21 cellular contexts compared by ENCODE assay signal in the genomic region with DNA sequence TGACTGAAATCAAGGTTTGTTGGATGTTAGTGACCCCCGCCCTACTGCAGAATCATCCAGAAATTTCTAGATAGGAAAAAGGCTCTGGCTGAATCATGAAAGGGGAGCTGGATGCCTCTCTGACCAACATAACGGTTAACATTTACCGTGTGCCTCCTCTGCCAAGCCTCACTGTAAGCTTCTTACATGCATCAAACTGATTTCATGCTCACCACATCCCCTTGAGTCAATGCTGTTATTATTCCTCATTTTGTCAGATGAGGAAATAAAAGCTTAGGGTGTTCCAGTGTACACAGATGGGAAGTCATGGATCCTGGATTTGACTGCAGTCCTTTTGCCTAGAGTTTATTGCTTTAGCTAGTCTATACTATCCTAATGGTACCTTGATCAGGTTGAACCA. TPM values are rescaled to one million over a fixed set of nuclear protein-coding genes. Genes with fewer than 3 reads are reported as not detected.
DNase-seq lines count a peak whose midpoint lies in the region; ATAC-seq and TF ChIP-seq lines count a peak whose summit lies in the region.
"Had no signal": no experiment of that assay in that cellular context is flagged by ENCODE, and none has a peak within 500 bp of the region (broad histone marks: within the 10 kb centered on the region; RNA-seq: fewer than 3 reads in every experiment).

No MANE protein-coding gene starts in this region.

- RAD21 ChIA-PET in HCT116 (lab: Charles Lee; ENCODE audit: low non-redundant PET in 1 of 2, low total read pairs in 2 of 2, uncharacterized antibody in 2 of 2, unreplicated experiment in 2 of 2), result no interaction called here

- intact Hi-C loops in HCT116 (cut with micrococcal nuclease) (loop anchor here (10.0 kb wide), 1 partner anchor 460 kb away; no protein-coding TSS in a partner anchor), PC-3 (cut with micrococcal nuclease) (no loop called here), prostate gland (cut with DNase I) (no loop called here)

- H3K27me3 ChIP-seq in HCT116 (ENCODE audit: insufficient read depth, low read length), result no peaks in the 10 kb centered on the region
- no peaks in the 10 kb centered on the region for H3K27me3 ChIP-seq in PC-3 (ENCODE audit: low read length)
- H3K27me3 ChIP-seq in prostate gland (replicated peaks; ENCODE audit: insufficient read depth), result no peaks in the 10 kb centered on the region
- H3K27me3 ChIP-seq: SJSA1 had no signal

- no peak for TF ChIP-seq RAD21 in HCT116 (IDR thresholded peaks at IDR 0.05; ENCODE audit: low read depth)

- H4K20me1 ChIP-seq in HCT116 (ENCODE audit: insufficient read depth), result no peaks in the 10 kb centered on the region
- H4K20me1 ChIP-seq in PC-3 (ENCODE audit: low read length), result no peaks in the 10 kb centered on the region

- no peak for TF ChIP-seq POLR2A in HCT116 (IDR thresholded peaks at IDR 0.05; ENCODE audit: borderline replicate concordance, extremely low read depth, insufficient read depth, insufficient read length)
- no peak for TF ChIP-seq POLR2A in prostate gland (IDR thresholded peaks at IDR 0.05)

- POLR2A ChIA-PET in HCT116 (lab: Charles Lee) (no interaction called here), PC-3 (lab: Charles Lee; ENCODE audit: unreplicated experiment) (no interaction called here)

- H3K4me3 ChIP-seq in HCT116 (replicated peaks in 1 of 2; ENCODE audit: low read depth in 1 of 2, low read length in 2 of 2) (no peak overlapping the region), PC-3 (ENCODE audit: low read length) (no peak overlapping the region), fibroblast of the aortic adventitia (ENCODE audit: low read depth, low read length) (no peak overlapping the region), prostate gland (no peak overlapping the region)
- H3K4me3 ChIP-seq: SJSA1 had no signal

- H2AFZ ChIP-seq in HCT116 (ENCODE audit: low read depth, low read length, poor library complexity, severe bottlenecking), result peak overlapping the region; percentile 59
- no peak overlapping the region for H2AFZ ChIP-seq in PC-3 (ENCODE audit: low read length)

- DNase-seq in HCT116 (ENCODE audit: low read depth, low spot score), result no peak
- DNase-seq in PC-3, result peak; percentile 26
- DNase-seq in fibroblast of the aortic adventitia (ENCODE audit: low read depth), result peak; percentile 70
- peak; percentile 78 for DNase-seq in stromal cell of bone marrow (ENCODE audit: low read depth)
- no peak for DNase-seq in prostate gland (ENCODE audit: low spot score)
- DNase-seq in midbrain (lab: John Stamatoyannopoulos, UW), result no peak
- DNase-seq: activated B cell treated with CpG ODN at 0.5 μM for 24 hours; activated naive CD4-positive, alpha-beta T cell treated with anti-CD3 and anti-CD28 coated beads, Interleukin-2, amount 50 U/mL, for 16 hours; COR-L47; GOT3; hippocampal formation; left ventricle myocardium superior; NCI-H2029 treated with DMSO at 0.1 percent for 48 hours; NCI-H748 treated with DMSO at 0.1 percent for 48 hours; nephron progenitor cell; stimulated activated CD4-positive, alpha-beta T cell treated with anti-CD3 and anti-CD28 coated beads, Interleukin-4, amount 100 ng/mL, for 4 hours; stimulated activated naive B cell treated with anti-CD40 and anti-IgM and Interleukin-4, amounts not matched to agents 10 μg/mL and 1 μg/mL and 100 μg/mL, for 72 hours had no signal

- H3K9me3 ChIP-seq in HCT116 (ENCODE audit: control insufficient read depth in 1 of 2, insufficient read depth in 1 of 2, low read depth in 1 of 2, low read length in 2 of 2) (no peaks in the 10 kb centered on the region), PC-3 (ENCODE audit: low read length) (no peaks in the 10 kb centered on the region), prostate gland (no peaks in the 10 kb centered on the region)
- H3K9me3 ChIP-seq: SJSA1 had no signal

- H3K4me2 ChIP-seq in HCT116 (ENCODE audit: low read length) (no peak overlapping the region), PC-3 (ENCODE audit: low read length) (no peak overlapping the region)

- WGBS in prostate gland, result 91% methylated on average over 3 of the region's 3 CpGs

- H3K9ac ChIP-seq in HCT116 (ENCODE audit: low read length) (no peak overlapping the region), PC-3 (ENCODE audit: low read length) (no peak overlapping the region)
- H3K9ac ChIP-seq: KMS-11 had no signal

- no peaks in the 10 kb centered on the region for H3F3A ChIP-seq in PC-3 (ENCODE audit: low read length, unreplicated experiment)

- H3K79me2 ChIP-seq in HCT116 (ENCODE audit: insufficient read depth, low read length) (no peaks in the 10 kb centered on the region), PC-3 (ENCODE audit: low read length) (no peaks in the 10 kb centered on the region)

- H3K9me2 ChIP-seq in HCT116 (ENCODE audit: insufficient read depth) (no peaks in the 10 kb centered on the region), PC-3 (replicated peaks; ENCODE audit: low read length) (no peaks in the 10 kb centered on the region)

- H3K36me3 ChIP-seq in HCT116 (ENCODE audit: control insufficient read depth in 1 of 2, insufficient read depth in 2 of 2, low read length in 2 of 2) (no peaks in the 10 kb centered on the region), PC-3 (ENCODE audit: low read depth, low read length) (no peaks in the 10 kb centered on the region), prostate gland (no peaks in the 10 kb centered on the region)
- H3K36me3 ChIP-seq: SJSA1 had no signal

- H3K27ac ChIP-seq in HCT116 (ENCODE audit: low read depth, low read length) (no peak overlapping the region), PC-3 (ENCODE audit: low read length) (no peak overlapping the region), prostate gland (no peak overlapping the region)
- H3K27ac ChIP-seq: KMS-11, SJSA1 had no signal

- TF ChIP-seq CTCF in HCT116 (IDR thresholded peaks at IDR 0.05 in 2 of 3, conservative IDR thresholded peaks at IDR 0.05 in 1 of 3; ENCODE audit: borderline replicate concordance in 1 of 3, insufficient read depth in 1 of 3, low read depth in 2 of 3, low read length in 2 of 3) (no peak), PC-3 (conservative IDR thresholded peaks at IDR 0.05; ENCODE audit: low read depth, low read length) (no peak), fibroblast of the aortic adventitia (IDR thresholded peaks at IDR 0.05; ENCODE audit: insufficient read depth, low read length) (no peak), prostate gland (IDR thresholded peaks at IDR 0.05) (no peak)

- no TSS peak for BruUV-seq in HCT116 (replicated peaks; lab: Mats Ljungman, UMichigan)
- no TSS peak for BruUV-seq in PC-3 (replicated peaks; lab: Mats Ljungman, UMichigan)

- ATAC-seq in HCT116, result no peak
- no peak for ATAC-seq in PC-3
- ATAC-seq in HG02884 (IDR thresholded peaks at IDR 0.05; ENCODE audit: unreplicated experiment), result no peak
- ATAC-seq: left ventricle myocardium superior; sciatic nerve; stimulated activated naive B cell treated with anti-CD40 and anti-IgM and Interleukin-4, amounts not matched to agents 10 μg/mL and 1 μg/mL and 100 μg/mL, for 72 hours had no signal

- CTCF ChIA-PET in HCT116 (lab: Charles Lee), result no interaction called here
- CTCF ChIA-PET in PC-3 (lab: Charles Lee), result no interaction called here

- H3K4me1 ChIP-seq in HCT116 (ENCODE audit: control insufficient read depth in 1 of 2, insufficient read depth in 2 of 2, low read length in 2 of 2) (peaks cover 27 to 79% of the 10 kb centered on the region in 2 experiments), PC-3 (ENCODE audit: insufficient read depth, low read length) (peaks cover 20% of the 10 kb centered on the region), prostate gland (replicated peaks) (no peaks in the 10 kb centered on the region)

TF ChIP-seq in HCT116, 20 proteins besides CTCF, POLR2A, EP300 and RAD21:
- no peak for TF ChIP-seq JUND (IDR thresholded peaks at IDR 0.05)
- TF ChIP-seq EZH2 (IDR thresholded peaks at IDR 0.05), result no peak
- TF ChIP-seq TCF7L2 (IDR thresholded peaks at IDR 0.05; ENCODE audit: borderline replicate concordance, extremely low read depth, insufficient read depth, insufficient read length), result no peak
- TF ChIP-seq, protein P1, sequence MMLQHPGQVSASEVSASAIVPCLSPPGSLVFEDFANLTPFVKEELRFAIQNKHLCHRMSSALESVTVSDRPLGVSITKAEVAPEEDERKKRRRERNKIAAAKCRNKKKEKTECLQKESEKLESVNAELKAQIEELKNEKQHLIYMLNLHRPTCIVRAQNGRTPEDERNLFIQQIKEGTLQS (IDR thresholded peaks at IDR 0.05), result no peak
- TF ChIP-seq SRF (IDR thresholded peaks at IDR 0.05; ENCODE audit: low read depth), result no peak
- no peak for TF ChIP-seq SP1 (IDR thresholded peaks at IDR 0.05; ENCODE audit: low read depth)
- TF ChIP-seq ELF1 (IDR thresholded peaks at IDR 0.05; ENCODE audit: borderline replicate concordance, low read depth), result no peak
- TF ChIP-seq POLR2AphosphoS5 (IDR thresholded peaks at IDR 0.05; ENCODE audit: low read depth, low read length), result no peak

RNA-seq across cellular contexts. Expression of gene HMOX1, which starts 5.9 kb away (rescaled TPM):
- total RNA-seq in HCT116 (2021; ENCODE audit: unreplicated experiment) (26.4 TPM), PC-3 (2014; rRNA removed) (14.5 and 16.5 TPM in 2 replicates), fibroblast of the aortic adventitia (ENCODE audit: low replicate concordance) (59.2 and 170 TPM in 2 replicates), prostate gland (10 to 100 TPM in 1 of 2 donors, 1 to 10 TPM in 1; 3.5 to 31.5 TPM)
- 17.6 and 20.2 TPM in 2 replicates for polyA plus RNA-seq in HCT116 (2012)

RNA-seq across cellular contexts. Expression of gene MCM5, which starts 24.9 kb away (rescaled TPM):
- 194 TPM for total RNA-seq in HCT116 (2021; ENCODE audit: unreplicated experiment)
- polyA plus RNA-seq in HCT116 (2012), result 94.9 and 97.0 TPM in 2 replicates
- total RNA-seq in PC-3 (2014; rRNA removed), result 112 and 131 TPM in 2 replicates
- total RNA-seq in fibroblast of the aortic adventitia (ENCODE audit: low replicate concordance), result 3.4 and 76.9 TPM in 2 replicates
- total RNA-seq in prostate gland, result 10 to 100 TPM; 42.2 to 51.8 TPM

Comparison
In these comparisons a context has a peak if more than half of its experiments do, and no peak if none do; other contexts are left out.
1. DNase-seq: peak in PC-3 (single experiment), fibroblast of the aortic adventitia (single experiment) and stromal cell of bone marrow (single experiment); none in HCT116 (single experiment), prostate gland (single experiment) and midbrain (single experiment).